ENCODE assay signal across 8 cellular contexts in genomic region chr19:15672580-15673175, GRCh38. TPM values are rescaled to one million over a fixed set of nuclear protein-coding genes. Genes with fewer than 3 reads are reported as not detected.
DNase-seq lines count a peak whose midpoint lies in the region; TF ChIP-seq lines count a peak whose summit lies in the region.

Gene CYP4F12 (plus strand): TSS chr19:15673087. CDS start chr19:15673530, 443 bp downstream.

- WGBS in stomach, 5 donors: 12 to 20% (median 14%) methylated on average over 4 to 6 of the region's 6 CpGs

- no peaks in the 10 kb centered on the region for H3K9me3 ChIP-seq in right atrium auricular region
- no peaks in the 10 kb centered on the region for H3K9me3 ChIP-seq in stomach

- DNase-seq in HuH-7.5 (ENCODE audit: low spot score) (peak; percentile 68), right atrium auricular region (ENCODE audit: low spot score) (peak; percentile 90), stomach (peak; percentile 84), NOMO-1 treated with DMSO at 0.1 percent for 48 hours (lab: John Stamatoyannopoulos, UW; ENCODE audit: unreplicated experiment) (no peak), SKM-1 treated with dmso at 0.1 percent for 144 hours (lab: John Stamatoyannopoulos, UW; ENCODE audit: unreplicated experiment) (no peak), NCI-H146 treated with DMSO at 0.1 percent for 48 hours (lab: John Stamatoyannopoulos, UW; ENCODE audit: unreplicated experiment) (no peak)
- DNase-seq in activated CD4-positive, alpha-beta T cell treated with anti-CD3 and anti-CD28 coated beads for 48 hours: peak; percentile 35
- no peak for DNase-seq in effector CD8-positive, alpha-beta T cell (lab: John Stamatoyannopoulos, UW)

- H3K36me3 ChIP-seq in right atrium auricular region (no peaks in the 10 kb centered on the region), stomach (no peaks in the 10 kb centered on the region)

- intact Hi-C loops in stomach (cut with DNase I; ENCODE audit: low total_unique reads): no loop called here

- no peak for TF ChIP-seq CTCF in right atrium auricular region (IDR thresholded peaks at IDR 0.05)
- TF ChIP-seq CTCF in stomach (IDR thresholded peaks at IDR 0.05): no peak

- H3K27ac ChIP-seq in right atrium auricular region (peak within 1 kb of the TSS; percentile 63 to 68), stomach (peak within 1 kb of the TSS; percentile 55 to 84 (median 74))

- H3K4me1 ChIP-seq in right atrium auricular region: peaks cover 0 to 14% of the 10 kb centered on the region in 2 donors
- H3K4me1 ChIP-seq in stomach: peaks cover 0 to 19% (median 14%) of the 10 kb centered on the region in 4 donors

- peak within 1 kb of the TSS in 1 of 2 donors; percentile 19 for H3K4me3 ChIP-seq in right atrium auricular region
- peak within 1 kb of the TSS; percentile 12 to 36 (median 20) for H3K4me3 ChIP-seq in stomach

- H3K27me3 ChIP-seq in right atrium auricular region: no peaks in the 10 kb centered on the region
- H3K27me3 ChIP-seq in stomach: no peaks in the 10 kb centered on the region

- no peak for TF ChIP-seq POLR2A in stomach (IDR thresholded peaks at IDR 0.05)

- TF ChIP-seq EP300 in stomach (IDR thresholded peaks at IDR 0.05): no peak

RNA-seq across cellular contexts. Expression of gene CYP4F12, which starts in this region (rescaled TPM):
- total RNA-seq in right atrium auricular region (1 to 10 TPM; 3.1 to 4.3 TPM), stomach (100 to 1,000 TPM in 1 of 5 donors, 10 to 100 TPM in 4; 16.1 to 113 (median 38.2) TPM)
- polyA plus RNA-seq in stomach: 10 to 100 TPM in 2 of 3 donors, 1 to 10 TPM in 1; 2.5 to 47.1 (median 10.2) TPM

Comparison
In these comparisons a context has a peak if more than half of its experiments do, and no peak if none do; other contexts are left out.
1. DNase-seq: peak in HuH-7.5 (single experiment), activated CD4-positive, alpha-beta T cell treated with anti-CD3 and anti-CD28 coated beads for 48 hours (single experiment), right atrium auricular region (single experiment) and stomach (single experiment); none in NOMO-1 treated with DMSO at 0.1 percent for 48 hours (single experiment), SKM-1 treated with dmso at 0.1 percent for 144 hours (single experiment), effector CD8-positive, alpha-beta T cell (single experiment) and NCI-H146 treated with DMSO at 0.1 percent for 48 hours (single experiment).